ENCODE assay signal across 14 cellular contexts in genomic region chr15:34099914-34100313, GRCh38. TPM values are rescaled to one million over a fixed set of nuclear protein-coding genes. Genes with fewer than 3 reads are reported as not detected.
DNase-seq lines count a peak whose midpoint lies in the region; ATAC-seq, FAIRE-seq and TF ChIP-seq lines count a peak whose summit lies in the region.
"Had no signal": no experiment of that assay in that cellular context is flagged by ENCODE, and none has a peak within 500 bp of the region (broad histone marks: within the 10 kb centered on the region; RNA-seq: fewer than 3 reads in every experiment).

No MANE protein-coding gene starts in this region.

- DNase-seq in A549 (ENCODE audit: low read depth in 1 of 2, low spot score in 1 of 2), result no peak
- DNase-seq in activated CD4-positive, alpha-beta memory T cell treated with anti-CD3 and anti-CD28 coated beads, Interleukin-2, amount 10 ng/mL, durations not matched to agents 7 days and 5 days, result no peak
- DNase-seq in keratinocyte (ENCODE audit: low read depth, low spot score), result no peak
- DNase-seq in H4 (ENCODE audit: low spot score), result no peak
- DNase-seq in stimulated activated naive CD4-positive, alpha-beta T cell (lab: John Stamatoyannopoulos, UW), result no peak
- DNase-seq in ACHN, result no peak
- DNase-seq: NCI-H1092 treated with DMSO at 0.1 percent for 48 hours, NCI-H526, small intestine had no signal

- TF ChIP-seq EP300 in A549 (IDR thresholded peaks at IDR 0.05) (no peak), gastroesophageal sphincter (IDR thresholded peaks at IDR 0.05) (no peak)

- no peak for TF ChIP-seq CTCF in A549 (IDR thresholded peaks at IDR 0.05)
- TF ChIP-seq CTCF in DOHH2 (IDR thresholded peaks at IDR 0.05; ENCODE audit: low read depth, low read length, poor library complexity, severe bottlenecking), result no peak
- TF ChIP-seq CTCF in keratinocyte (optimal IDR thresholded peaks at IDR 0.05 in 1 of 3, IDR thresholded peaks at IDR 0.05 in 1 of 3, conservative IDR thresholded peaks at IDR 0.05 in 1 of 3; ENCODE audit: extremely low read depth in 1 of 3, insufficient read depth in 2 of 3, low read length in 3 of 3), result no peak
- TF ChIP-seq CTCF in gastroesophageal sphincter (IDR thresholded peaks at IDR 0.05), result no peak

- H3K36me3 ChIP-seq in DOHH2 (ENCODE audit: control insufficient read depth, low read length), result peaks cover 30% of the 10 kb centered on the region
- no peaks in the 10 kb centered on the region for H3K36me3 ChIP-seq in keratinocyte (ENCODE audit: control insufficient read depth in 2 of 2, extremely low read depth in 1 of 2, insufficient read depth in 2 of 2, low read length in 2 of 2)
- peaks cover 0 to 16% of the 10 kb centered on the region in 2 donors for H3K36me3 ChIP-seq in gastroesophageal sphincter

- H3K9me2 ChIP-seq in DOHH2 (replicated peaks; ENCODE audit: control insufficient read depth, low read length), result no peaks in the 10 kb centered on the region

- H3K9me3 ChIP-seq in A549 (no peaks in the 10 kb centered on the region), DOHH2 (ENCODE audit: control insufficient read depth, insufficient read depth, low read length) (no peaks in the 10 kb centered on the region), keratinocyte (ENCODE audit: control insufficient read depth, low read depth, low read length) (no peaks in the 10 kb centered on the region), gastroesophageal sphincter (no peaks in the 10 kb centered on the region)
- H3K9me3 ChIP-seq: SJSA1 had no signal

- H2AFZ ChIP-seq in keratinocyte (ENCODE audit: control insufficient read depth, low read length), result no peak overlapping the region

- H3F3A ChIP-seq in DOHH2 (ENCODE audit: control insufficient read depth, insufficient read depth), result no peaks in the 10 kb centered on the region; the same call in 1 of the 2 replicates

- H3K4me3 ChIP-seq in A549, result no peak overlapping the region
- peak overlapping the region; percentile 96 for H3K4me3 ChIP-seq in DOHH2 (ENCODE audit: low read length)
- peak overlapping the region in 1 of 3 experiments; percentile 94 for H3K4me3 ChIP-seq in keratinocyte (ENCODE audit: control insufficient read depth in 2 of 3, extremely low read depth in 1 of 3, insufficient read depth in 2 of 3, low read depth in 1 of 3, low read length in 3 of 3)
- no peak overlapping the region for H3K4me3 ChIP-seq in gastroesophageal sphincter

- FAIRE-seq in A549 (lab: Jason Lieb, UNC) (no peak), keratinocyte (lab: Jason Lieb, UNC) (no peak)
- FAIRE-seq: bronchial epithelial cell, small intestine had no signal

- peak overlapping the region; percentile 40 for H3K27ac Mint-ChIP-seq in activated CD4-positive, alpha-beta memory T cell treated with anti-CD3 and anti-CD28 coated beads, Interleukin-2, amount 10 ng/mL, durations not matched to agents 7 days and 5 days

- CTCF ChIA-PET in A549 (lab: Yijun Ruan, JAX), result interaction anchor here (1.0 to 4.7 kb wide), 5 partner anchors 10 to 267 kb away, joined by 3 to 23 read pairs (median 3); partner anchors contain the start of genes KATNBL1, LPCAT4, NOP10 and NUTM1
- CTCF ChIA-PET in activated CD4-positive, alpha-beta memory T cell treated with anti-CD3 and anti-CD28 coated beads, Interleukin-2, amount 10 ng/mL, durations not matched to agents 7 days and 5 days (lab: Charles Lee), result interaction anchor here (1.0 to 2.7 kb wide), 3 partner anchors 11 to 488 kb away, joined by 3 to 9 read pairs (median 7); partner anchors contain the start of gene KATNBL1

- no peaks in the 10 kb centered on the region for H3K27me3 ChIP-seq in DOHH2 (ENCODE audit: control insufficient read depth, low read length)
- H3K27me3 ChIP-seq in keratinocyte (ENCODE audit: control insufficient read depth, extremely low read depth, insufficient read depth, low read length), result no peaks in the 10 kb centered on the region
- no peaks in the 10 kb centered on the region for H3K27me3 ChIP-seq in gastroesophageal sphincter
- H3K27me3 ChIP-seq: SJSA1 had no signal

- no peaks in the 10 kb centered on the region for H3K27me3 Mint-ChIP-seq in activated CD4-positive, alpha-beta memory T cell treated with anti-CD3 and anti-CD28 coated beads, Interleukin-2, amount 10 ng/mL, durations not matched to agents 7 days and 5 days

- TF ChIP-seq RAD21 in A549 (conservative IDR thresholded peaks at IDR 0.05 in 1 of 2, IDR thresholded peaks at IDR 0.05 in 1 of 2), result no peak

- peaks cover 33% of the 10 kb centered on the region for H3K36me3 Mint-ChIP-seq in activated CD4-positive, alpha-beta memory T cell treated with anti-CD3 and anti-CD28 coated beads, Interleukin-2, amount 10 ng/mL, durations not matched to agents 7 days and 5 days (ENCODE audit: low read depth)

- H3K9me3 Mint-ChIP-seq in activated CD4-positive, alpha-beta memory T cell treated with anti-CD3 and anti-CD28 coated beads, Interleukin-2, amount 10 ng/mL, durations not matched to agents 7 days and 5 days, result no peaks in the 10 kb centered on the region

- H3K9me1 ChIP-seq in keratinocyte (ENCODE audit: control insufficient read depth, extremely low read depth, insufficient read depth, low read length), result no peaks in the 10 kb centered on the region

- H3K79me2 ChIP-seq in DOHH2 (ENCODE audit: control insufficient read depth, low read length), result peaks cover 80% of the 10 kb centered on the region
- H3K79me2 ChIP-seq in keratinocyte (ENCODE audit: control insufficient read depth, insufficient read depth, low read length), result peaks cover 48% of the 10 kb centered on the region

- WGBS in A549 (ENCODE audit: missing lambda C conversion rate), result 93% methylated on average over 5 of the region's 5 CpGs
- WGBS in gastroesophageal sphincter (ENCODE audit: low coverage in 1 of 2), 2 donors, result 92 to 95% methylated on average over 4 to 5 of the region's 5 CpGs

- POLR2A ChIA-PET in A549 (lab: Yijun Ruan, JAX), result interaction anchor here (1.3 kb wide), 1 partner anchor 10 kb away, joined by 3 read pairs; no protein-coding TSS in a partner anchor
- POLR2A ChIA-PET in activated CD4-positive, alpha-beta memory T cell treated with anti-CD3 and anti-CD28 coated beads, Interleukin-2, amount 10 ng/mL, durations not matched to agents 7 days and 5 days (lab: Charles Lee), result interaction anchor here (0.6 to 3.3 kb wide), 3 partner anchors 60 to 905 kb away, joined by 4 to 30 read pairs (median 20); partner anchors contain the start of genes AVEN and KATNBL1

- in situ Hi-C loops in ACHN (cut with HindIII; ENCODE audit: low pct_ligation_motif_present, low pct_unique_long_range_greater_than_20kb, low sequenced_read_pairs), result no loop called here

- peaks cover 34% of the 10 kb centered on the region for H3K4me1 Mint-ChIP-seq in activated CD4-positive, alpha-beta memory T cell treated with anti-CD3 and anti-CD28 coated beads, Interleukin-2, amount 10 ng/mL, durations not matched to agents 7 days and 5 days

- H3K27ac ChIP-seq in A549, result no peak overlapping the region
- no peak overlapping the region for H3K27ac ChIP-seq in DOHH2 (ENCODE audit: low read depth, low read length)
- H3K27ac ChIP-seq in keratinocyte (ENCODE audit: control insufficient read depth, insufficient read depth, low read length), result no peak overlapping the region
- H3K27ac ChIP-seq in gastroesophageal sphincter, result no peak overlapping the region
- H3K27ac ChIP-seq: epithelial cell of prostate, SJSA1 had no signal

- no peak overlapping the region for H3K9ac ChIP-seq in keratinocyte (ENCODE audit: control insufficient read depth, extremely low read depth, insufficient read depth, low read length)

- H3K4me2 ChIP-seq in A549 (peak overlapping the region; percentile 89), DOHH2 (ENCODE audit: low read length) (peak overlapping the region; percentile 94), keratinocyte (ENCODE audit: control insufficient read depth, extremely low read depth, insufficient read depth, low read depth, low read length) (peak overlapping the region; percentile 93)

- ATAC-seq in A549 (no peak), gastroesophageal sphincter (no peak)

- H3K4me3 Mint-ChIP-seq in activated CD4-positive, alpha-beta memory T cell treated with anti-CD3 and anti-CD28 coated beads, Interleukin-2, amount 10 ng/mL, durations not matched to agents 7 days and 5 days, result peak overlapping the region; percentile 56

- no peaks in the 10 kb centered on the region for H4K20me1 ChIP-seq in DOHH2 (ENCODE audit: control insufficient read depth, insufficient read depth, low read depth, low read length)
- no peaks in the 10 kb centered on the region for H4K20me1 ChIP-seq in keratinocyte (ENCODE audit: control insufficient read depth, extremely low read depth, insufficient read depth, low read length)

- dilution Hi-C loops in keratinocyte (cut with MboI; ENCODE audit: extremely low pct_ligation_motif_present, low sequenced_read_pairs), result no loop called here

- no peak for TF ChIP-seq POLR2A in A549 (IDR thresholded peaks at IDR 0.05; ENCODE audit: low read length)
- TF ChIP-seq POLR2A in gastroesophageal sphincter (IDR thresholded peaks at IDR 0.05), result no peak

- peaks cover 22% of the 10 kb centered on the region for H3K4me1 ChIP-seq in A549
- peaks cover 26% of the 10 kb centered on the region for H3K4me1 ChIP-seq in DOHH2 (ENCODE audit: control insufficient read depth, low read length)
- H3K4me1 ChIP-seq in keratinocyte (ENCODE audit: control insufficient read depth, extremely low read depth, insufficient read depth, low read length), result peaks cover 14% of the 10 kb centered on the region
- H3K4me1 ChIP-seq in gastroesophageal sphincter, result peaks cover 0 to 50% (median 9%) of the 10 kb centered on the region in 3 donors

RNA-seq across cellular contexts. Expression of gene EMC7, which starts 1.7 kb away (rescaled TPM):
- polyA plus RNA-seq in A549 (2011; rRNA removed), result 167 and 221 TPM in 2 replicates
- 76.9 and 87.9 TPM in 2 replicates for polyA plus RNA-seq in A549 (2012; cell fraction: cytosol; rRNA removed)
- polyA plus RNA-seq in A549 (2012; cell fraction: nucleus; rRNA removed), result 25.6 and 39.9 TPM in 2 replicates
- 129 to 135 TPM (median 135 TPM) in 3 replicates for polyA plus RNA-seq in A549 (2017; fragmentation: RNase III; extraction: RNeasy Plus Mini Kit Qiagen cat#74134 plus additional on column Dnase treatment)
- 24.9 and 26.8 TPM in 2 replicates for polyA minus RNA-seq in A549 (2011; rRNA and poly(A)+ RNA removed)
- 10 to 100 TPM; 78.7 to 81.8 TPM for total RNA-seq in activated CD4-positive, alpha-beta memory T cell treated with anti-CD3 and anti-CD28 coated beads, Interleukin-2, amount 10 ng/mL, durations not matched to agents 7 days and 5 days
- 68.2 to 101 TPM (median 77.3 TPM) in 3 replicates for polyA plus RNA-seq in keratinocyte
- polyA plus RNA-seq in keratinocyte (2011; ENCODE audit: low read depth), result 149 TPM
- polyA plus RNA-seq in keratinocyte (2011; cell fraction: cytosol; rRNA removed), result 51.3 and 82.7 TPM in 2 replicates
- 82.1 and 105 TPM in 2 replicates for polyA plus RNA-seq in keratinocyte (2011; cell fraction: nucleus; rRNA removed)
- 80.0 and 104 TPM in 2 replicates for polyA plus RNA-seq in keratinocyte (2012; ENCODE audit: low replicate concordance)
- polyA minus RNA-seq in keratinocyte, result 18.0 to 36.0 TPM (median 22.1 TPM) in 3 replicates
- polyA minus RNA-seq in keratinocyte (2011; cell fraction: cytosol; rRNA and poly(A)+ RNA removed), result 20.0 TPM
- 15.0 and 20.9 TPM in 2 replicates for polyA minus RNA-seq in keratinocyte (2011; cell fraction: nucleus; rRNA and poly(A)+ RNA removed)
- total RNA-seq in H4 (2014; rRNA removed; shearing (Covaris generic)), result 20.6 and 43.1 TPM in 2 replicates
- 10 to 100 TPM; 34.6 to 49.2 (median 43.2) TPM for total RNA-seq in gastroesophageal sphincter

RNA-seq across cellular contexts. Expression of gene PGBD4, which starts 2.0 kb away (rescaled TPM):
- 4.5 and 4.7 TPM in 2 replicates for polyA plus RNA-seq in A549 (2011; rRNA removed)
- polyA plus RNA-seq in A549 (2012; cell fraction: cytosol; rRNA removed), result 1.1 TPM in 2 replicates
- 0.83 and 0.88 TPM in 2 replicates for polyA plus RNA-seq in A549 (2012; cell fraction: nucleus; rRNA removed)
- 3.7 to 4.3 TPM (median 4.0 TPM) in 3 replicates for polyA plus RNA-seq in A549 (2017; fragmentation: RNase III; extraction: RNeasy Plus Mini Kit Qiagen cat#74134 plus additional on column Dnase treatment)
- 3.3 and 3.8 TPM in 2 replicates for polyA minus RNA-seq in A549 (2011; rRNA and poly(A)+ RNA removed)
- 1 to 10 TPM; 3.1 to 3.3 TPM for total RNA-seq in activated CD4-positive, alpha-beta memory T cell treated with anti-CD3 and anti-CD28 coated beads, Interleukin-2, amount 10 ng/mL, durations not matched to agents 7 days and 5 days
- 1.1 to 2.7 TPM (median 2.3 TPM) in 3 replicates for polyA plus RNA-seq in keratinocyte
- polyA plus RNA-seq in keratinocyte (2011; ENCODE audit: low read depth), result 1.4 TPM
- polyA plus RNA-seq in keratinocyte (2011; cell fraction: cytosol; rRNA removed), result 0.51 and 0.88 TPM in 2 replicates
- 4.6 and 5.0 TPM in 2 replicates for polyA plus RNA-seq in keratinocyte (2011; cell fraction: nucleus; rRNA removed)
- polyA plus RNA-seq in keratinocyte (2012; ENCODE audit: low replicate concordance), result 0.68 and 1.3 TPM in 2 replicates
- 0.39 to 1.9 TPM (median 1.6 TPM) in 3 replicates for polyA minus RNA-seq in keratinocyte
- 0.96 TPM for polyA minus RNA-seq in keratinocyte (2011; cell fraction: cytosol; rRNA and poly(A)+ RNA removed)
- 1.4 and 2.1 TPM in 2 replicates for polyA minus RNA-seq in keratinocyte (2011; cell fraction: nucleus; rRNA and poly(A)+ RNA removed)
- total RNA-seq in H4 (2014; rRNA removed; shearing (Covaris generic)), result 1.0 and 1.4 TPM in 2 replicates
- 1 to 10 TPM in 3 of 4 donors, under 1 TPM in 1; 0.82 to 1.6 (median 1.4) TPM for total RNA-seq in gastroesophageal sphincter
